ENCODE assay signal across 7 cellular contexts in the genomic region with DNA sequence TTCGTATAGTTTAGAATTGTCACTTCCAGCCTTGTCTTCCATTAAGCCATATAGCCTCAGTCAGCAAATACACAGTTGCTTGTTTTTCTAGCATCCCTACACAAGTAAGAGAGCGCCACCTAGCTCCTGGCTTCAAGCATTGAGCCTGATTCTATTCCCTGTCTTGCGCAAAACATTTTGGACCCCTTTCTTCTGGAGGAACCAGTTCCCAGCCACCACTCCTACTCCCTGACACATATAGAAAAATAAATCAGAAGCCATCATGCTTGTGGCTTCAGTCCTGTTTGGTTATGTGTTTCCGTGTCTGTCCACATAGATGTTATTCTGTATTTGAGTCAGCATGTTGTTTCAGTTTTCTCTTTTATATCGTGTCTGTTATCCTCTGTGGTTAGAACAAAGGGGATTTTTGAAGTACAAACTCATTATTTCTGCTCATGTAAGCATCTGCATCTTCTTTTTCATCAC. TPM values are rescaled to one million over a fixed set of nuclear protein-coding genes. Genes with fewer than 3 reads are reported as not detected.
DNase-seq lines count a peak whose midpoint lies in the region; ATAC-seq and TF ChIP-seq lines count a peak whose summit lies in the region.

No MANE protein-coding gene starts in this region.

- ATAC-seq in GM21529 (IDR thresholded peaks at IDR 0.05; ENCODE audit: unreplicated experiment), result peak; percentile 97
- peak; percentile 79 for ATAC-seq in activated naive CD8-positive, alpha-beta T cell treated with anti-CD3 and anti-CD28 coated beads, Interleukin-2, amount 10 ng/mL, durations not matched to agents 7 days and 5 days (ENCODE audit: low read depth)

- H3K36me3 Mint-ChIP-seq in activated naive CD8-positive, alpha-beta T cell treated with anti-CD3 and anti-CD28 coated beads, Interleukin-2, amount 10 ng/mL, durations not matched to agents 7 days and 5 days, result peaks cover 15% of the 10 kb centered on the region

- H3K9me3 ChIP-seq in SJCRH30 (replicated peaks), result no peaks in the 10 kb centered on the region

- H3K27ac Mint-ChIP-seq in activated naive CD8-positive, alpha-beta T cell treated with anti-CD3 and anti-CD28 coated beads, Interleukin-2, amount 10 ng/mL, durations not matched to agents 7 days and 5 days, result peak overlapping the region; percentile 85

- H3K4me3 ChIP-seq in SJCRH30, result no peak overlapping the region

- TF ChIP-seq CTCF in GM10266 (IDR thresholded peaks at IDR 0.05; ENCODE audit: control insufficient read depth, insufficient read depth, low read depth, missing control alignments), result peak; percentile 31

- DNase-seq in GM10266 (ENCODE audit: extremely low spot score) (peak; percentile 57), HT-29 (ENCODE audit: low spot score) (peak; percentile 37), SJCRH30 (peak; percentile 20 to 41), hepatic stellate cell (ENCODE audit: low spot score) (peak; percentile 28)
- DNase-seq in activated naive CD8-positive, alpha-beta T cell treated with anti-CD3 and anti-CD28 coated beads, Interleukin-2, amount 10 ng/mL, durations not matched to agents 7 days and 5 days, result peak; percentile 39
- DNase-seq in stimulated activated CD4-positive, alpha-beta T cell treated with anti-CD3 and anti-CD28 coated beads, Interleukin-15, amount 100 ng/mL, for 48 hours (ENCODE audit: low read depth in 2 of 2), result peak; percentile 22 to 36

- peak overlapping the region; percentile 61 for H3K4me3 Mint-ChIP-seq in activated naive CD8-positive, alpha-beta T cell treated with anti-CD3 and anti-CD28 coated beads, Interleukin-2, amount 10 ng/mL, durations not matched to agents 7 days and 5 days

- H3K4me1 Mint-ChIP-seq in activated naive CD8-positive, alpha-beta T cell treated with anti-CD3 and anti-CD28 coated beads, Interleukin-2, amount 10 ng/mL, durations not matched to agents 7 days and 5 days, result peaks cover 20% of the 10 kb centered on the region

- no peaks in the 10 kb centered on the region for H3K4me1 ChIP-seq in SJCRH30

- no peaks in the 10 kb centered on the region for H3K27me3 Mint-ChIP-seq in activated naive CD8-positive, alpha-beta T cell treated with anti-CD3 and anti-CD28 coated beads, Interleukin-2, amount 10 ng/mL, durations not matched to agents 7 days and 5 days

- no peak overlapping the region for H3K27ac ChIP-seq in SJCRH30

- POLR2A ChIA-PET in activated naive CD8-positive, alpha-beta T cell treated with anti-CD3 and anti-CD28 coated beads, Interleukin-2, amount 10 ng/mL, durations not matched to agents 7 days and 5 days (lab: Charles Lee), result no interaction called here

- H3K36me3 ChIP-seq in SJCRH30, result no peaks in the 10 kb centered on the region

- no peaks in the 10 kb centered on the region for H3K9me3 Mint-ChIP-seq in activated naive CD8-positive, alpha-beta T cell treated with anti-CD3 and anti-CD28 coated beads, Interleukin-2, amount 10 ng/mL, durations not matched to agents 7 days and 5 days

- H3K27me3 ChIP-seq in SJCRH30, result no peaks in the 10 kb centered on the region

RNA-seq across cellular contexts. Expression of a gene that starts 59.9 kb away (rescaled TPM):
- 1.2 and 1.5 TPM in 2 replicates for total RNA-seq in HT-29 (2014; rRNA removed; shearing (Covaris generic))
- 6.4 and 10.5 TPM in 2 replicates for total RNA-seq in SJCRH30 (2014; rRNA removed; shearing (Covaris generic))
- total RNA-seq in activated naive CD8-positive, alpha-beta T cell treated with anti-CD3 and anti-CD28 coated beads, Interleukin-2, amount 10 ng/mL, durations not matched to agents 7 days and 5 days, result 10 to 100 TPM; 12.5 to 13.2 TPM
